1 cellular context compared by ENCODE assay signal in the genomic region with DNA sequence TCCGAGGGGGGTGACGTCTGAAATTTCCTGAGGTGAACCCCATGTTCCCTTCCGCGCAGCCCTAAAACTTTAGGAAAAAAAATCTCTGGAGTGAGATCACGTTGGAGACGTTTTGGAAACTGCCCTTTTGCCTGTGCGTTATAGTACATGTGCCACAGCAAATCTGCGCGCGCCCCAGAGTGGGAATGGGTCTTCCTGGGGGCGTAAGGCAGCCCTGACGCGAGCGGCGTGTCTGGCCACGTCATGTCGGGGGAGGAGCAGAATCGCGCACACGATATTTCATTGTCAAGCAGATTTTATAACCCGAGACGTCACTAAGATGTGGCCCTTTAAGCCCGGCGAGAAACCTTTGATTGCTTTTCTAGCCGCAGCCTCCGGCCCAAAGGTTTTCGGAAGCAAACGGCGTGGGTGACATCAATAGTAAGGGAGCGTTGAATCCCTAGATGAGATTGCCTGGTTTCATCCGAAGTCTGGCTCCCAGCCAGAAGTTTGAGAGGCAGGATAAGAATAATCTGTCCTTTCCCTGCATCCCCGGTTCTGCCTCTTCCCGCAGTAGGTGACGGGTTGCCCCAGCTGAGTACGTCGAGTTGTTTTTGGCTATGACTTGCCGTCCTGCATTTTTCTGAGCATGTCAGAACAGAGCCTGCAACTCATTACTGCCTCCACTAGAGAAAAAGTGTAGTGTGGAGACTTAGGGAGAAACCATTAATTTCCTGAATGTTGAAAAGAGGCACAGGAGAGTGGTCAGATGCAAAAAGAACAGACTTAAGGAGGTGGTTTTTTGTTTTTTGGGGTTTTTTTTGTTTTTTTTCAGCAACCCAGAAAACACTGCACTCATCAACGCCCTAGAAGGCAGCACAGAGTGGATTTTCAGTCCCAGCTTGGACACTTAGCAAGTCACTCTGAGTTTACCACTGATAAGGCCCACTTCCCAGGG.
TF ChIP-seq lines count a peak whose summit lies in the region.

No MANE protein-coding gene starts in this region.

TF ChIP-seq in K562, 482 proteins besides CTCF, POLR2A, EP300 and RAD21 (continued from another document and continues in another):
- TF ChIP-seq REST (CRISPR knock-in tag; IDR thresholded peaks at IDR 0.05; ENCODE audit: low read depth) (no peak), BRF1 (IDR thresholded peaks at IDR 0.05; ENCODE audit: borderline replicate concordance, extremely low read depth, insufficient read length) (no peak), NUFIP1 (IDR thresholded peaks at IDR 0.05; ENCODE audit: partially characterized antibody) (peak; percentile 12), BCL6 (CRISPR knock-in tag; IDR thresholded peaks at IDR 0.05) (no peak), FUS (optimal IDR thresholded peaks at IDR 0.05; ENCODE audit: low read depth, low read length) (no peak), SRF (CRISPR knock-in tag; IDR thresholded peaks at IDR 0.05) (no peak), RCOR1 (IDR thresholded peaks at IDR 0.05; ENCODE audit: borderline replicate concordance in 1 of 2, low read depth in 2 of 2, low read length in 2 of 2) (peak; percentile 50 to 55; a peak in 2 of 4 replicates), SMARCA5 (IDR thresholded peaks at IDR 0.05) (no peak), FOXJ3 (CRISPR knock-in tag; IDR thresholded peaks at IDR 0.05) (no peak), ZNF324 (CRISPR knock-in tag; IDR thresholded peaks at IDR 0.05) (no peak), ASH1L (IDR thresholded peaks at IDR 0.05; ENCODE audit: borderline replicate concordance, low read depth, partially characterized antibody) (peak; percentile 88), NCOA2 (IDR thresholded peaks at IDR 0.05; ENCODE audit: partially characterized antibody in 2 of 2) (no peak), ZNF589 (CRISPR knock-in tag; IDR thresholded peaks at IDR 0.05; ENCODE audit: low read depth) (no peak), ZNF436 (CRISPR knock-in tag; IDR thresholded peaks at IDR 0.05) (no peak), LEF1 (IDR thresholded peaks at IDR 0.05) (peak; percentile 63), HDAC1 (IDR thresholded peaks at IDR 0.05) (peak in 1 of 2 experiments; percentile 80; a peak in 1 of 4 replicates), NR1H2 (CRISPR knock-in tag; IDR thresholded peaks at IDR 0.05) (no peak), ZC3H11A (IDR thresholded peaks at IDR 0.05; ENCODE audit: low read depth, low read length) (no peak), SREBF1 (IDR thresholded peaks at IDR 0.05; ENCODE audit: borderline replicate concordance, low read depth, low read length) (peak; percentile 83; the same call in 1 of the 2 replicates), ZNF165 (CRISPR knock-in tag; IDR thresholded peaks at IDR 0.05; ENCODE audit: borderline replicate concordance) (no peak), ZKSCAN3 (CRISPR knock-in tag; IDR thresholded peaks at IDR 0.05) (no peak), SNIP1 (IDR thresholded peaks at IDR 0.05; ENCODE audit: low read depth) (no peak), NONO (IDR thresholded peaks at IDR 0.05; ENCODE audit: low read depth in 2 of 2, low read length in 1 of 2) (peak in 1 of 2 experiments; percentile 99; a peak in 2 of 4 replicates), KAT2B (IDR thresholded peaks at IDR 0.05; ENCODE audit: low read depth, low read length) (no peak), ZSCAN32 (CRISPR knock-in tag; IDR thresholded peaks at IDR 0.05) (no peak), ZNF696 (CRISPR knock-in tag; conservative IDR thresholded peaks at IDR 0.05) (no peak), NFIX (CRISPR knock-in tag; IDR thresholded peaks at IDR 0.05; ENCODE audit: low read depth) (peak; percentile 68), ATF3 (IDR thresholded peaks at IDR 0.05) (peak; percentile 75), ATF3 (CRISPR knock-in tag; conservative IDR thresholded peaks at IDR 0.05) (peak; percentile 70; the same call in 1 of the 2 replicates), TEAD2 (tag; IDR thresholded peaks at IDR 0.05) (no peak), PURB (CRISPR knock-in tag; IDR thresholded peaks at IDR 0.05; ENCODE audit: low read depth) (no peak), CHD2 (IDR thresholded peaks at IDR 0.05; ENCODE audit: low read depth, low read length) (no peak), HSF4 (CRISPR knock-in tag; IDR thresholded peaks at IDR 0.05; ENCODE audit: borderline replicate concordance) (no peak), ZKSCAN1 (IDR thresholded peaks at IDR 0.05; ENCODE audit: low read depth, low read length) (no peak), BHLHE40 (IDR thresholded peaks at IDR 0.05; ENCODE audit: low read length) (peak; percentile 89), ZNF277 (CRISPR knock-in tag; IDR thresholded peaks at IDR 0.05; ENCODE audit: borderline replicate concordance) (no peak), ELK1 (CRISPR knock-in tag; IDR thresholded peaks at IDR 0.05) (no peak)
- TF ChIP-seq, protein P1, sequence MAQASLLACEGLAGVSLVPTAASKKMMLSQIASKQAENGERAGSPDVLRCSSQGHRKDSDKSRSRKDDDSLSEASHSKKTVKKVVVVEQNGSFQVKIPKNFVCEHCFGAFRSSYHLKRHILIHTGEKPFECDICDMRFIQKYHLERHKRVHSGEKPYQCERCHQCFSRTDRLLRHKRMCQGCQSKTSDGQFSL (CRISPR knock-in tag; IDR thresholded peaks at IDR 0.05): no peak
- TF ChIP-seq, protein P1 (tag; IDR thresholded peaks at IDR 0.05): no peak
- TF ChIP-seq, protein P2, sequence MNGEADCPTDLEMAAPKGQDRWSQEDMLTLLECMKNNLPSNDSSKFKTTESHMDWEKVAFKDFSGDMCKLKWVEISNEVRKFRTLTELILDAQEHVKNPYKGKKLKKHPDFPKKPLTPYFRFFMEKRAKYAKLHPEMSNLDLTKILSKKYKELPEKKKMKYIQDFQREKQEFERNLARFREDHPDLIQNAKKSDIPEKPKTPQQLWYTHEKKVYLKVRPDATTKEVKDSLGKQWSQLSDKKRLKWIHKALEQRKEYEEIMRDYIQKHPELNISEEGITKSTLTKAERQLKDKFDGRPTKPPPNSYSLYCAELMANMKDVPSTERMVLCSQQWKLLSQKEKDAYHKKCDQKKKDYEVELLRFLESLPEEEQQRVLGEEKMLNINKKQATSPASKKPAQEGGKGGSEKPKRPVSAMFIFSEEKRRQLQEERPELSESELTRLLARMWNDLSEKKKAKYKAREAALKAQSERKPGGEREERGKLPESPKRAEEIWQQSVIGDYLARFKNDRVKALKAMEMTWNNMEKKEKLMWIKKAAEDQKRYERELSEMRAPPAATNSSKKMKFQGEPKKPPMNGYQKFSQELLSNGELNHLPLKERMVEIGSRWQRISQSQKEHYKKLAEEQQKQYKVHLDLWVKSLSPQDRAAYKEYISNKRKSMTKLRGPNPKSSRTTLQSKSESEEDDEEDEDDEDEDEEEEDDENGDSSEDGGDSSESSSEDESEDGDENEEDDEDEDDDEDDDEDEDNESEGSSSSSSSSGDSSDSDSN (IDR thresholded peaks at IDR 0.05; ENCODE audit: borderline replicate concordance in 1 of 2, low read depth in 2 of 2, low read length in 2 of 2): peak in 1 of 2 experiments; percentile 67; a peak in 1 of 4 replicates
- TF ChIP-seq, protein P3, sequence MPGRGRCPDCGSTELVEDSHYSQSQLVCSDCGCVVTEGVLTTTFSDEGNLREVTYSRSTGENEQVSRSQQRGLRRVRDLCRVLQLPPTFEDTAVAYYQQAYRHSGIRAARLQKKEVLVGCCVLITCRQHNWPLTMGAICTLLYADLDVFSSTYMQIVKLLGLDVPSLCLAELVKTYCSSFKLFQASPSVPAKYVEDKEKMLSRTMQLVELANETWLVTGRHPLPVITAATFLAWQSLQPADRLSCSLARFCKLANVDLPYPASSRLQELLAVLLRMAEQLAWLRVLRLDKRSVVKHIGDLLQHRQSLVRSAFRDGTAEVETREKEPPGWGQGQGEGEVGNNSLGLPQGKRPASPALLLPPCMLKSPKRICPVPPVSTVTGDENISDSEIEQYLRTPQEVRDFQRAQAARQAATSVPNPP (IDR thresholded peaks at IDR 0.05; ENCODE audit: borderline replicate concordance, insufficient read depth, insufficient read length): no peak
- TF ChIP-seq, protein P4, sequence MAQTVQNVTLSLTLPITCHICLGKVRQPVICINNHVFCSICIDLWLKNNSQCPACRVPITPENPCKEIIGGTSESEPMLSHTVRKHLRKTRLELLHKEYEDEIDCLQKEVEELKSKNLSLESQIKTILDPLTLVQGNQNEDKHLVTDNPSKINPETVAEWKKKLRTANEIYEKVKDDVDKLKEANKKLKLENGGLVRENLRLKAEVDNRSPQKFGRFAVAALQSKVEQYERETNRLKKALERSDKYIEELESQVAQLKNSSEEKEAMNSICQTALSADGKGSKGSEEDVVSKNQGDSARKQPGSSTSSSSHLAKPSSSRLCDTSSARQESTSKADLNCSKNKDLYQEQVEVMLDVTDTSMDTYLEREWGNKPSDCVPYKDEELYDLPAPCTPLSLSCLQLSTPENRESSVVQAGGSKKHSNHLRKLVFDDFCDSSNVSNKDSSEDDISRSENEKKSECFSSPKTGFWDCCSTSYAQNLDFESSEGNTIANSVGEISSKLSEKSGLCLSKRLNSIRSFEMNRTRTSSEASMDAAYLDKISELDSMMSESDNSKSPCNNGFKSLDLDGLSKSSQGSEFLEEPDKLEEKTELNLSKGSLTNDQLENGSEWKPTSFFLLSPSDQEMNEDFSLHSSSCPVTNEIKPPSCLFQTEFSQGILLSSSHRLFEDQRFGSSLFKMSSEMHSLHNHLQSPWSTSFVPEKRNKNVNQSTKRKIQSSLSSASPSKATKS (CRISPR knock-in tag; IDR thresholded peaks at IDR 0.05): no peak
- TF ChIP-seq, protein P5, sequence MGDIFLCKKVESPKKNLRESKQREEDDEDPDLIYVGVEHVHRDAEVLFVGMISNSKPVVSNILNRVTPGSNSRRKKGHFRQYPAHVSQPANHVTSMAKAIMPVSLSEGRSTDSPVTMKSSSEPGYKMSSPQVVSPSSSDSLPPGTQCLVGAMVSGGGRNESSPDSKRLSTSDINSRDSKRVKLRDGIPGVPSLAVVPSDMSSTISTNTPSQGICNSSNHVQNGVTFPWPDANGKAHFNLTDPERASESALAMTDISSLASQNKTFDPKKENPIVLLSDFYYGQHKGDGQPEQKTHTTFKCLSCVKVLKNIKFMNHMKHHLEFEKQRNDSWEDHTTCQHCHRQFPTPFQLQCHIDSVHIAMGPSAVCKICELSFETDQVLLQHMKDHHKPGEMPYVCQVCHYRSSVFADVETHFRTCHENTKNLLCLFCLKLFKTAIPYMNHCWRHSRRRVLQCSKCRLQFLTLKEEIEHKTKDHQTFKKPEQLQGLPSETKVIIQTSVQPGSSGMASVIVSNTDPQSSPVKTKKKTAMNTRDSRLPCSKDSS (IDR thresholded peaks at IDR 0.05; ENCODE audit: low read depth, partially characterized antibody): no peak
